Comparison of ENCODE assay signal across 8 cellular contexts in the genomic region with DNA sequence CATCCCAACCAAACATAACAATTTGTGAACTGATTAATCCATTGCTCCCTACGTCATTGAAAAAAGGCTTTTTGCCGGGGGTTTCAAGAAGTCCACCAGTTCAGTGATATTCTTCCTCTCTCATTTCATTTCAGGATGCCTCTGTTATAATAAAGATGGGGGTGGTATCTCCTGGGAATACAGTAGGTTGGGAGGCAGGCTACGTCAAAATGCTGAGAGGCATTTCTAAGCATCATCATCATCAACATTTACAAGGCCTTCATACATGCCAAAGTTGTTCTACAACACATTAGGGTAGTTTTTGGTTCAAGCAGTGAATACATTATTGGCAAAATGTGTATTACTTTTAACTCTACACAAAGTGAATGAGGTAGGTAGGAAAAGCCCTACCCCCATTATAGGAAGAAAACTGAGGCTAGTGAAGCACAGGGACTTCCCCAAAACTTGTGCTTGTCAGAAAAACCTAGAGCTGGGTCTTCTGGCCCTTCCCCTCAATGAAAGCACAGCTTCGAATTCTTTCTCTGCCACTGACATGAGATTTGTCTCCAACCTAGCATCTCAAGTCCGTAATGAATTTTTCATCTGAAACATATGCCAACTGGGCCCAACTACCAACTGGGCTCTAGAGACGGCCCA. TPM values are rescaled to one million over a fixed set of nuclear protein-coding genes. Genes with fewer than 3 reads are reported as not detected.
DNase-seq lines count a peak whose midpoint lies in the region; ATAC-seq, FAIRE-seq and TF ChIP-seq lines count a peak whose summit lies in the region.

No MANE protein-coding gene starts in this region.

- H2AFZ ChIP-seq in HepG2 (ENCODE audit: low read length) = no peak overlapping the region

- POLR2A ChIA-PET in HepG2 (lab: Yijun Ruan, JAX) = interaction anchor here (0.7 to 2.6 kb wide), 14 partner anchors 10 to 788 kb away, joined by 3 to 55 read pairs (median 4); partner anchors contain the start of genes OSR1 and RDH14

- BruUV-seq in HepG2 (replicated peaks; lab: Mats Ljungman, UMichigan) = no TSS peak

- no peaks in the 10 kb centered on the region for H4K20me1 ChIP-seq in HepG2 (ENCODE audit: insufficient read depth, low read length)

- peaks cover 26% of the 10 kb centered on the region for H3K4me1 Mint-ChIP-seq in activated naive CD4-positive, alpha-beta T cell treated with anti-CD3 and anti-CD28 coated beads, Interleukin-2, amount 10 ng/mL, durations not matched to agents 7 days and 5 days
- peaks cover 16% of the 10 kb centered on the region for H3K4me1 Mint-ChIP-seq in activated T-helper 2 cell treated with anti-CD3 and anti-CD28 coated beads, Interferon-gamma antibody, Interleukin-2, Interleukin-4, amounts not matched to agents 10 μg/mL and 5 μg/mL and 100 μg/mL, durations not matched to agents 14 hours and 24 hours and 36 hours (ENCODE audit: low read depth)

- TF ChIP-seq CTCF in HepG2 (CRISPR knock-in tag; IDR thresholded peaks at IDR 0.05) (no peak), upper lobe of left lung (IDR thresholded peaks at IDR 0.05) (no peak)

- peaks cover 12% of the 10 kb centered on the region for H3K79me2 ChIP-seq in HepG2 (ENCODE audit: insufficient read depth, low read length)

- CTCF ChIA-PET in activated naive CD4-positive, alpha-beta T cell treated with anti-CD3 and anti-CD28 coated beads, Interleukin-2, amount 10 ng/mL, durations not matched to agents 7 days and 5 days (lab: Charles Lee) = interaction anchor here (1.0 to 5.3 kb wide), 5 partner anchors 8 to 827 kb away, joined by 3 to 36 read pairs (median 6); partner anchors contain the start of gene OSR1
- CTCF ChIA-PET in HepG2 (lab: Yijun Ruan, JAX; ENCODE audit: low intra/inter-chr PET ratio, low total read pairs) = no interaction called here

- H3K27ac ChIP-seq in HepG2 (ENCODE audit: extremely low read length, insufficient read depth, low read length) = peak overlapping the region; percentile 69
- H3K27ac ChIP-seq in upper lobe of left lung = peak overlapping the region; percentile 94 to 97 (median 96)

- TF ChIP-seq RAD21 in HepG2 (CRISPR knock-in tag; IDR thresholded peaks at IDR 0.05) = no peak

- H3K27me3 Mint-ChIP-seq in activated naive CD4-positive, alpha-beta T cell treated with anti-CD3 and anti-CD28 coated beads, Interleukin-2, amount 10 ng/mL, durations not matched to agents 7 days and 5 days = peaks cover 45% of the 10 kb centered on the region
- H3K27me3 Mint-ChIP-seq in activated T-helper 2 cell treated with anti-CD3 and anti-CD28 coated beads, Interferon-gamma antibody, Interleukin-2, Interleukin-4, amounts not matched to agents 10 μg/mL and 5 μg/mL and 100 μg/mL, durations not matched to agents 14 hours and 24 hours and 36 hours (ENCODE audit: low read depth) = peaks cover 26% of the 10 kb centered on the region

- H3K9me3 ChIP-seq in HepG2 (ENCODE audit: low read length) (no peaks in the 10 kb centered on the region), upper lobe of left lung (no peaks in the 10 kb centered on the region)

- no peak for FAIRE-seq in HepG2 (lab: Jason Lieb, UNC)

- H3K4me1 ChIP-seq in HepG2 (ENCODE audit: insufficient read depth, low read length) (peaks cover 27% of the 10 kb centered on the region), upper lobe of left lung (peaks cover 16 to 38% (median 24%) of the 10 kb centered on the region in 4 donors)

- no peak for DNase-seq in activated naive CD4-positive, alpha-beta T cell treated with anti-CD3 and anti-CD28 coated beads, Interleukin-2, amount 10 ng/mL, durations not matched to agents 7 days and 5 days
- no peak for DNase-seq in activated naive CD4-positive, alpha-beta T cell treated with anti-CD3 and anti-CD28 coated beads, Interleukin-2, amount 50 U/mL, for 16 hours
- DNase-seq in activated T-helper 2 cell treated with anti-CD3 and anti-CD28 coated beads, Interferon-gamma antibody, Interleukin-2, Interleukin-4, amounts not matched to agents 10 μg/mL and 5 μg/mL and 100 μg/mL, durations not matched to agents 14 hours and 24 hours and 36 hours (ENCODE audit: low spot score) = no peak
- no peak for DNase-seq in HepG2 (ENCODE audit: low spot score)
- no peak for DNase-seq in upper lobe of left lung
- no peak for DNase-seq in germinal center (ENCODE audit: low spot score)
- no peak for DNase-seq in T-helper 9 cell

- intact Hi-C loops in activated T-helper 2 cell treated with anti-CD3 and anti-CD28 coated beads, Interferon-gamma antibody, Interleukin-2, Interleukin-4, amounts not matched to agents 10 μg/mL and 5 μg/mL and 100 μg/mL, durations not matched to agents 14 hours and 24 hours and 36 hours (cut with micrococcal nuclease) = loop anchor here (5.0 to 10.0 kb wide), 4 partner anchors 520 to 1592 kb away; partner anchors contain the start of genes GEN1, SMC6 and TTC32
- intact Hi-C loops in HepG2 (cut with micrococcal nuclease; ENCODE audit: unreplicated experiment) = no loop called here

- peak overlapping the region; percentile 94 for H3K4me3 Mint-ChIP-seq in activated naive CD4-positive, alpha-beta T cell treated with anti-CD3 and anti-CD28 coated beads, Interleukin-2, amount 10 ng/mL, durations not matched to agents 7 days and 5 days
- H3K4me3 Mint-ChIP-seq in activated T-helper 2 cell treated with anti-CD3 and anti-CD28 coated beads, Interferon-gamma antibody, Interleukin-2, Interleukin-4, amounts not matched to agents 10 μg/mL and 5 μg/mL and 100 μg/mL, durations not matched to agents 14 hours and 24 hours and 36 hours (ENCODE audit: low read depth) = peak overlapping the region; percentile 96

- no peak for TF ChIP-seq EP300 in HepG2 (IDR thresholded peaks at IDR 0.05; ENCODE audit: low read depth in 2 of 2, low read length in 2 of 2)
- TF ChIP-seq EP300 in HepG2 (CRISPR knock-in tag; IDR thresholded peaks at IDR 0.05; ENCODE audit: borderline replicate concordance) = no peak
- no peak for TF ChIP-seq EP300 in upper lobe of left lung (IDR thresholded peaks at IDR 0.05)

- ATAC-seq in HG03103 (IDR thresholded peaks at IDR 0.05; ENCODE audit: low read depth, unreplicated experiment) = peak; percentile 8
- no peak for ATAC-seq in HepG2
- ATAC-seq in upper lobe of left lung (ENCODE audit: low FRiP score in 2 of 2) = no peak

- H3K9me3 Mint-ChIP-seq in activated naive CD4-positive, alpha-beta T cell treated with anti-CD3 and anti-CD28 coated beads, Interleukin-2, amount 10 ng/mL, durations not matched to agents 7 days and 5 days = no peaks in the 10 kb centered on the region
- H3K9me3 Mint-ChIP-seq in activated T-helper 2 cell treated with anti-CD3 and anti-CD28 coated beads, Interferon-gamma antibody, Interleukin-2, Interleukin-4, amounts not matched to agents 10 μg/mL and 5 μg/mL and 100 μg/mL, durations not matched to agents 14 hours and 24 hours and 36 hours = no peaks in the 10 kb centered on the region

- H3K9ac ChIP-seq in HepG2 (ENCODE audit: insufficient read depth, low read depth, low read length) = peak overlapping the region; percentile 91

- H3K4me3 ChIP-seq in HepG2 (replicated peaks in 1 of 3; ENCODE audit: insufficient read depth in 1 of 3, low read depth in 2 of 3, low read length in 3 of 3) (peak overlapping the region; percentile 80 to 93 (median 86)), upper lobe of left lung (peak overlapping the region; percentile 58 to 81 (median 69))

- H3K36me3 Mint-ChIP-seq in activated naive CD4-positive, alpha-beta T cell treated with anti-CD3 and anti-CD28 coated beads, Interleukin-2, amount 10 ng/mL, durations not matched to agents 7 days and 5 days = peaks cover 18% of the 10 kb centered on the region
- H3K36me3 Mint-ChIP-seq in activated T-helper 2 cell treated with anti-CD3 and anti-CD28 coated beads, Interferon-gamma antibody, Interleukin-2, Interleukin-4, amounts not matched to agents 10 μg/mL and 5 μg/mL and 100 μg/mL, durations not matched to agents 14 hours and 24 hours and 36 hours (ENCODE audit: low read depth) = peaks cover 5% of the 10 kb centered on the region

- H3K27me3 ChIP-seq in HepG2 (ENCODE audit: control insufficient read depth in 1 of 2, insufficient read depth in 2 of 2, low read length in 2 of 2) (no peaks in the 10 kb centered on the region; a peak in 1 of 5 replicates), upper lobe of left lung (peaks cover 0 to 13% (median 8%) of the 10 kb centered on the region in 4 donors)

- no peaks in the 10 kb centered on the region for H3K36me3 ChIP-seq in HepG2 (replicated peaks in 1 of 2; ENCODE audit: control insufficient read depth in 1 of 2, insufficient read depth in 2 of 2, low read length in 2 of 2)
- H3K36me3 ChIP-seq in upper lobe of left lung = no peaks in the 10 kb centered on the region

- peak overlapping the region; percentile 96 for H3K27ac Mint-ChIP-seq in activated naive CD4-positive, alpha-beta T cell treated with anti-CD3 and anti-CD28 coated beads, Interleukin-2, amount 10 ng/mL, durations not matched to agents 7 days and 5 days
- peak overlapping the region; percentile 93 for H3K27ac Mint-ChIP-seq in activated T-helper 2 cell treated with anti-CD3 and anti-CD28 coated beads, Interferon-gamma antibody, Interleukin-2, Interleukin-4, amounts not matched to agents 10 μg/mL and 5 μg/mL and 100 μg/mL, durations not matched to agents 14 hours and 24 hours and 36 hours

- peak overlapping the region; percentile 87 for H3K4me2 ChIP-seq in HepG2 (ENCODE audit: low read depth, low read length)

- in situ Hi-C loops in HepG2 (cut with HindIII; ENCODE audit: extremely low pct_ligation_motif_present, low pct_unique_long_range_greater_than_20kb) = no loop called here

- TF ChIP-seq POLR2A in HepG2 (IDR thresholded peaks at IDR 0.05; ENCODE audit: insufficient read depth in 1 of 2, low read depth in 2 of 2, low read length in 2 of 2) (no peak), upper lobe of left lung (IDR thresholded peaks at IDR 0.05) (no peak)

- 42% methylated on average over 6 of the region's 6 CpGs for WGBS in HepG2 (ENCODE audit: low lambda C conversion rate)
- 34 to 78% methylated on average over 4 to 6 of the region's 6 CpGs for WGBS in upper lobe of left lung, 2 donors

RNA-seq across cellular contexts. Expression of gene OSR1, which starts 11.3 kb away (rescaled TPM):
- not detected in 2 replicates for total RNA-seq in activated T-helper 2 cell treated with anti-CD3 and anti-CD28 coated beads, Interferon-gamma antibody, Interleukin-2, Interleukin-4, amounts not matched to agents 10 μg/mL and 5 μg/mL and 100 μg/mL, durations not matched to agents 14 hours and 24 hours and 36 hours
- total RNA-seq in HepG2 (2016; rRNA removed; fragmentation: Illumina TruSeq; extraction: Trizol) = 0.81 and 1.1 TPM in 2 replicates
- 0.44 and 0.81 TPM in 2 replicates for total RNA-seq in HepG2 (2016; cell fraction: cytosol; rRNA removed; fragmentation: Illumina TruSeq; extraction: Trizol; ENCODE audit: low read depth)
- total RNA-seq in HepG2 (2016; cell fraction: insoluble cytoplasmic fraction; rRNA removed; fragmentation: Illumina TruSeq; extraction: Trizol) = 0.49 and 1.2 TPM in 2 replicates
- total RNA-seq in HepG2 (2016; cell fraction: membrane; rRNA removed; fragmentation: Illumina TruSeq; extraction: Trizol) = 1.00 and 1.0 TPM in 2 replicates
- total RNA-seq in HepG2 (2016; cell fraction: nucleus; rRNA removed; fragmentation: Illumina TruSeq; extraction: Trizol) = 0.90 and 1.1 TPM in 2 replicates
- polyA plus RNA-seq in HepG2 (2011; rRNA removed) = 0.63 and 0.72 TPM in 2 replicates
- 0.33 and 0.91 TPM in 2 replicates for polyA plus RNA-seq in HepG2 (2011; cell fraction: cytosol; rRNA removed)
- 1.4 and 2.1 TPM in 2 replicates for polyA plus RNA-seq in HepG2 (2011; cell fraction: nucleus; rRNA removed)
- polyA plus RNA-seq in HepG2 (2012) = 0.05 and 0.35 TPM in 2 replicates
- polyA plus RNA-seq in HepG2 (2016; cell fraction: cytosol; fragmentation: Illumina TruSeq; extraction: Trizol; ENCODE audit: low read depth) = 0.26 and 0.32 TPM in 2 replicates
- 1.1 and 1.3 TPM in 2 replicates for polyA plus RNA-seq in HepG2 (2016; cell fraction: insoluble cytoplasmic fraction; fragmentation: Illumina TruSeq; extraction: Trizol; ENCODE audit: low read depth)
- polyA plus RNA-seq in HepG2 (2016; cell fraction: membrane; fragmentation: Illumina TruSeq; extraction: Trizol; ENCODE audit: low read depth) = 0.49 TPM in 2 replicates
- 1.7 and 2.3 TPM in 2 replicates for polyA plus RNA-seq in HepG2 (2016; cell fraction: nucleus; fragmentation: Illumina TruSeq; extraction: Trizol; ENCODE audit: insufficient read depth, low read depth)
- 0.20 TPM in 1 of 2 replicates, not detected in the other for polyA minus RNA-seq in HepG2 (2011; rRNA and poly(A)+ RNA removed; ENCODE audit: low replicate concordance)
- polyA minus RNA-seq in HepG2 (2011; cell fraction: cytosol; rRNA and poly(A)+ RNA removed) = 0.26 TPM in 1 of 2 replicates, not detected in the other
- polyA minus RNA-seq in HepG2 (2011; cell fraction: nucleus; rRNA and poly(A)+ RNA removed) = 0.39 and 0.75 TPM in 2 replicates
- total RNA-seq in upper lobe of left lung = 10 to 100 TPM in 2 of 6 donors, 1 to 10 TPM in 4; 3.2 to 19.4 (median 7.5) TPM
